22 cellular contexts compared by ENCODE assay signal in genomic region chr14:42911642-42912041, GRCh38.
A peak's percentile ranks its signal among the peaks of the same experiment; 100 is the strongest.
DNase-seq lines count a peak whose midpoint lies in the region; ATAC-seq, FAIRE-seq and TF ChIP-seq lines count a peak whose summit lies in the region.
"Had no signal": no experiment of that assay in that cellular context is flagged by ENCODE, and none has a peak within 500 bp of the region (broad histone marks: within the 10 kb centered on the region; RNA-seq: fewer than 3 reads in every experiment).

No MANE protein-coding gene starts in this region.

- TF ChIP-seq CTCF in liver (IDR thresholded peaks at IDR 0.05; ENCODE audit: low read depth, low read length, missing input control) (no peak), right lobe of liver (IDR thresholded peaks at IDR 0.05) (peak in 1 of 4 donors; percentile 19), RWPE2 (IDR thresholded peaks at IDR 0.05; ENCODE audit: poor library complexity, severe bottlenecking) (peak; percentile 39), foreskin keratinocyte (conservative IDR thresholded peaks at IDR 0.05) (peak; percentile 15), WERI-Rb-1 (IDR thresholded peaks at IDR 0.05; ENCODE audit: low read depth, low read length) (no peak), GM13976 (IDR thresholded peaks at IDR 0.05; ENCODE audit: borderline replicate concordance, control extremely low read depth, extremely low read depth, insufficient read depth, missing control alignments) (no peak)

- TF ChIP-seq RAD21 in liver (IDR thresholded peaks at IDR 0.05) = peak; percentile 7 to 20

- no peak overlapping the region for H3K9ac ChIP-seq in liver (ENCODE audit: low read depth in 1 of 2, low read length in 2 of 2)

- DNase-seq in right lobe of liver = no peak
- no peak for DNase-seq in RWPE2 (ENCODE audit: low spot score)
- no peak for DNase-seq in foreskin keratinocyte
- no peak for DNase-seq in urothelium cell line (ENCODE audit: low spot score)
- no peak for DNase-seq in WERI-Rb-1
- no peak for DNase-seq in GM13976 (ENCODE audit: low spot score)
- DNase-seq: activated CD4-positive, alpha-beta T cell treated with anti-CD3 and anti-CD28 coated beads, Interleukin-2, amount 50 U/mL, for 48 hours; activated naive CD4-positive, alpha-beta T cell treated with anti-CD3 and anti-CD28 coated beads, Interleukin-2, amount 10 ng/mL, durations not matched to agents 7 days and 5 days; CD4-positive, alpha-beta memory T cell; DND-41; dorsolateral prefrontal cortex; hippocampal formation; kidney glomerular epithelial cell; NCI-H2107; nucleus accumbens; T-cell had no signal

- TF ChIP-seq POLR2A in right lobe of liver (IDR thresholded peaks at IDR 0.05) = no peak

- no peaks in the 10 kb centered on the region for H3K27me3 ChIP-seq in liver (ENCODE audit: control insufficient read depth in 4 of 4, insufficient read depth in 4 of 4, low read length in 3 of 4)
- no peaks in the 10 kb centered on the region for H3K27me3 ChIP-seq in right lobe of liver
- H3K27me3 ChIP-seq in RWPE2 (ENCODE audit: insufficient read depth, poor library complexity, severe bottlenecking) = no peaks in the 10 kb centered on the region
- H3K27me3 ChIP-seq in foreskin keratinocyte = no peaks in the 10 kb centered on the region
- H3K27me3 ChIP-seq in WERI-Rb-1 (ENCODE audit: insufficient read depth, low read depth, severe bottlenecking) = peaks cover 4% of the 10 kb centered on the region
- H3K27me3 ChIP-seq: dorsolateral prefrontal cortex, vagina had no signal

- peak; percentile 80 for FAIRE-seq in urothelium cell line (lab: Jason Lieb, UNC)
- FAIRE-seq: GM19239 had no signal

- H3K36me3 ChIP-seq in liver (ENCODE audit: control insufficient read depth in 4 of 4, insufficient read depth in 3 of 4, low read depth in 1 of 4, low read length in 3 of 4) (no peaks in the 10 kb centered on the region), right lobe of liver (no peaks in the 10 kb centered on the region), RWPE2 (ENCODE audit: low read depth) (no peaks in the 10 kb centered on the region), WERI-Rb-1 (no peaks in the 10 kb centered on the region)
- H3K36me3 ChIP-seq: vagina had no signal

- H3K27ac ChIP-seq in liver (ENCODE audit: low read depth in 1 of 2, low read length in 2 of 2) = no peak overlapping the region
- no peak overlapping the region for H3K27ac ChIP-seq in right lobe of liver
- no peak overlapping the region for H3K27ac ChIP-seq in RWPE2 (ENCODE audit: poor library complexity, severe bottlenecking)
- H3K27ac ChIP-seq in foreskin keratinocyte = no peak overlapping the region
- H3K27ac ChIP-seq in WERI-Rb-1 = no peak overlapping the region
- H3K27ac ChIP-seq: dorsolateral prefrontal cortex, RWPE1, vagina had no signal

- ATAC-seq in right lobe of liver (no peak), RWPE2 (ENCODE audit: low read depth) (peak; percentile 63; the same call in 2 of the 3 replicates), foreskin keratinocyte (no peak), GM19023 (IDR thresholded peaks at IDR 0.05; ENCODE audit: unreplicated experiment) (no peak)
- ATAC-seq: mucosa of descending colon, T-cell had no signal

- H3K4me1 ChIP-seq in liver (ENCODE audit: control insufficient read depth in 4 of 4, insufficient read depth in 4 of 4, low read length in 3 of 4) = no peaks in the 10 kb centered on the region
- H3K4me1 ChIP-seq in right lobe of liver = no peaks in the 10 kb centered on the region
- no peaks in the 10 kb centered on the region for H3K4me1 ChIP-seq in RWPE2 (ENCODE audit: insufficient read depth, poor library complexity, severe bottlenecking)
- H3K4me1 ChIP-seq in foreskin keratinocyte = no peaks in the 10 kb centered on the region
- H3K4me1 ChIP-seq: vagina had no signal

- intact Hi-C loops in right lobe of liver (cut with DNase I) = no loop called here

- in situ Hi-C loops in GM13976 (cut with MboI; ENCODE audit: low sequenced_read_pairs, unreplicated experiment) = no loop called here

- no peak overlapping the region for H3K4me3 ChIP-seq in liver (ENCODE audit: low read depth in 1 of 3, low read length in 3 of 3)
- no peak overlapping the region for H3K4me3 ChIP-seq in right lobe of liver
- H3K4me3 ChIP-seq in RWPE2 (ENCODE audit: severe bottlenecking) = no peak overlapping the region
- H3K4me3 ChIP-seq in WERI-Rb-1 (ENCODE audit: low read depth, low read length) = no peak overlapping the region
- H3K4me3 ChIP-seq: dorsolateral prefrontal cortex, mucosa of descending colon, vagina had no signal

- H3K9me3 ChIP-seq in liver (ENCODE audit: control insufficient read depth in 4 of 4, low read length in 3 of 4) (no peaks in the 10 kb centered on the region), right lobe of liver (no peaks in the 10 kb centered on the region), RWPE2 (ENCODE audit: severe bottlenecking) (no peaks in the 10 kb centered on the region), WERI-Rb-1 (ENCODE audit: severe bottlenecking) (no peaks in the 10 kb centered on the region)
- H3K9me3 ChIP-seq: mucosa of descending colon, vagina had no signal

TF ChIP-seq in liver, 16 proteins besides CTCF, POLR2A, EP300 and RAD21:
- TF ChIP-seq FOXA1 (IDR thresholded peaks at IDR 0.05) (no peak), JUND (IDR thresholded peaks at IDR 0.05) (no peak), YY1 (IDR thresholded peaks at IDR 0.05) (no peak), MAX (IDR thresholded peaks at IDR 0.05) (no peak), FOXA2 (IDR thresholded peaks at IDR 0.05) (no peak), ZBTB33 (IDR thresholded peaks at IDR 0.05) (no peak), ATF3 (IDR thresholded peaks at IDR 0.05) (no peak), GABPA (IDR thresholded peaks at IDR 0.05 in 1 of 2, conservative IDR thresholded peaks at IDR 0.05 in 1 of 2) (no peak), NR2F2 (IDR thresholded peaks at IDR 0.05) (no peak), EGR1 (IDR thresholded peaks at IDR 0.05; ENCODE audit: low read depth in 2 of 2) (no peak), TAF1 (conservative IDR thresholded peaks at IDR 0.05) (no peak), REST (IDR thresholded peaks at IDR 0.05) (no peak)

Comparison
In these comparisons a context has a peak if more than half of its experiments do, and no peak if none do; other contexts are left out.
1. CTCF ChIP-seq: peak in RWPE2 (single experiment) and foreskin keratinocyte (single experiment); none in liver (single experiment), WERI-Rb-1 (single experiment) and GM13976 (single experiment).